In genomic region chr9:83219924-83220438, GRCh38 we compare ENCODE assay signal across 8 cellular contexts.
A peak's percentile ranks its signal among the peaks of the same experiment; 100 is the strongest.
DNase-seq lines count a peak whose midpoint lies in the region; ATAC-seq, FAIRE-seq and TF ChIP-seq lines count a peak whose summit lies in the region.

No MANE protein-coding gene starts in this region.

- peak; percentile 20 for ATAC-seq in HCT116
- no peak for ATAC-seq in activated CD8-positive, alpha-beta T cell treated with anti-CD3 and anti-CD28 coated beads, Interleukin-2, amount 10 ng/mL, durations not matched to agents 7 days and 5 days
- ATAC-seq in right cardiac atrium = peak; percentile 12 to 23
- peak in 1 of 2 donors; percentile 38 for ATAC-seq in gastrocnemius medialis

- DNase-seq in HCT116 (ENCODE audit: low read depth, low spot score) (no peak), right cardiac atrium (no peak), gastrocnemius medialis (no peak), NCI-H1930 (lab: John Stamatoyannopoulos, UW) (no peak), epidermal melanocyte (ENCODE audit: insufficient read length, low spot score) (no peak), urothelium cell line (ENCODE audit: low spot score) (no peak)
- DNase-seq in activated CD8-positive, alpha-beta T cell treated with anti-CD3 and anti-CD28 coated beads, Interleukin-2, amount 10 ng/mL, durations not matched to agents 7 days and 5 days = no peak
- no peak for DNase-seq in effector memory CD4-positive, alpha-beta T cell

- H3K9me2 ChIP-seq in HCT116 (ENCODE audit: insufficient read depth) = no peaks in the 10 kb centered on the region

- peaks cover 27% of the 10 kb centered on the region for H3K27me3 Mint-ChIP-seq in activated CD8-positive, alpha-beta T cell treated with anti-CD3 and anti-CD28 coated beads, Interleukin-2, amount 10 ng/mL, durations not matched to agents 7 days and 5 days (ENCODE audit: low read depth)

- TF ChIP-seq CTCF in HCT116 (IDR thresholded peaks at IDR 0.05 in 2 of 3, conservative IDR thresholded peaks at IDR 0.05 in 1 of 3; ENCODE audit: borderline replicate concordance in 1 of 3, insufficient read depth in 1 of 3, low read depth in 2 of 3, low read length in 2 of 3) (no peak), gastrocnemius medialis (IDR thresholded peaks at IDR 0.05 in 4 of 5, conservative IDR thresholded peaks at IDR 0.05 in 1 of 5) (peak in 1 of 5 experiments; percentile 6)

- H2AFZ ChIP-seq in HCT116 (ENCODE audit: low read depth, low read length, poor library complexity, severe bottlenecking) = peak overlapping the region; percentile 100

- no peak overlapping the region for H3K27ac ChIP-seq in HCT116 (ENCODE audit: low read depth, low read length)
- H3K27ac ChIP-seq in right cardiac atrium (ENCODE audit: low read length) = no peak overlapping the region
- peak overlapping the region; percentile 45 to 63 (median 57) for H3K27ac ChIP-seq in gastrocnemius medialis
- H3K27ac ChIP-seq in effector memory CD4-positive, alpha-beta T cell (ENCODE audit: insufficient read depth, low read length, poor library complexity, severe bottlenecking) = no peak overlapping the region

- H3K4me3 ChIP-seq in HCT116 (replicated peaks in 1 of 2; ENCODE audit: low read depth in 1 of 2, low read length in 2 of 2) = peak overlapping the region; percentile 54 to 66
- peak overlapping the region; percentile 69 for H3K4me3 ChIP-seq in right cardiac atrium (ENCODE audit: low read length)
- peak overlapping the region; percentile 61 to 62 (median 62) for H3K4me3 ChIP-seq in gastrocnemius medialis
- H3K4me3 ChIP-seq in effector memory CD4-positive, alpha-beta T cell (ENCODE audit: insufficient read depth, low read depth, low read length, poor library complexity, severe bottlenecking) = no peak overlapping the region

- in situ Hi-C loops in gastrocnemius medialis (cut with MboI; ENCODE audit: low sequenced_read_pairs in 4 of 4) = loop anchor here in 3 of 4 donors (10.0 to 25.0 kb wide), 2 partner anchors 115 to 317 kb away; partner anchors contain the start of gene FRMD3 (in 2 of the 3)

- POLR2A ChIA-PET in HCT116 (lab: Charles Lee) = no interaction called here
- POLR2A ChIA-PET in activated CD8-positive, alpha-beta T cell treated with anti-CD3 and anti-CD28 coated beads, Interleukin-2, amount 10 ng/mL, durations not matched to agents 7 days and 5 days (lab: Charles Lee) = no interaction called here

- BruUV-seq in HCT116 (replicated peaks; lab: Mats Ljungman, UMichigan) = no TSS peak

- peak overlapping the region; percentile 94 for H3K4me2 ChIP-seq in HCT116 (ENCODE audit: low read length)

- H3K4me1 ChIP-seq in HCT116 (ENCODE audit: control insufficient read depth in 1 of 2, insufficient read depth in 2 of 2, low read length in 2 of 2) = peaks cover 3 to 18% of the 10 kb centered on the region in 2 experiments; a peak in 2 of 4 replicates
- H3K4me1 ChIP-seq in right cardiac atrium (ENCODE audit: control insufficient read depth, insufficient read depth, low read length) = no peaks in the 10 kb centered on the region
- peaks cover 5 to 11% of the 10 kb centered on the region in 2 donors for H3K4me1 ChIP-seq in gastrocnemius medialis
- H3K4me1 ChIP-seq in effector memory CD4-positive, alpha-beta T cell (ENCODE audit: control insufficient read depth, insufficient read depth, low read length, poor library complexity, severe bottlenecking) = no peaks in the 10 kb centered on the region

- no peaks in the 10 kb centered on the region for H3K36me3 Mint-ChIP-seq in activated CD8-positive, alpha-beta T cell treated with anti-CD3 and anti-CD28 coated beads, Interleukin-2, amount 10 ng/mL, durations not matched to agents 7 days and 5 days (ENCODE audit: low read depth)

- RAD21 ChIA-PET in HCT116 (lab: Charles Lee; ENCODE audit: low non-redundant PET in 1 of 2, low total read pairs in 2 of 2, uncharacterized antibody in 2 of 2, unreplicated experiment in 2 of 2) = interaction anchor here in 1 of 2 experiments (0.7 to 0.9 kb wide), 2 partner anchors 11 to 324 kb away, joined by 3 to 4 read pairs; no protein-coding TSS in a partner anchor

- H3K27ac Mint-ChIP-seq in activated CD8-positive, alpha-beta T cell treated with anti-CD3 and anti-CD28 coated beads, Interleukin-2, amount 10 ng/mL, durations not matched to agents 7 days and 5 days = no peak overlapping the region

- FAIRE-seq in urothelium cell line (lab: Jason Lieb, UNC) = no peak

- H3K9me3 Mint-ChIP-seq in activated CD8-positive, alpha-beta T cell treated with anti-CD3 and anti-CD28 coated beads, Interleukin-2, amount 10 ng/mL, durations not matched to agents 7 days and 5 days (ENCODE audit: insufficient read depth) = no peaks in the 10 kb centered on the region

- peak overlapping the region; percentile 72 for H3K4me3 Mint-ChIP-seq in activated CD8-positive, alpha-beta T cell treated with anti-CD3 and anti-CD28 coated beads, Interleukin-2, amount 10 ng/mL, durations not matched to agents 7 days and 5 days

- no peaks in the 10 kb centered on the region for H3K36me3 ChIP-seq in HCT116 (ENCODE audit: control insufficient read depth in 1 of 2, insufficient read depth in 2 of 2, low read length in 2 of 2)
- H3K36me3 ChIP-seq in gastrocnemius medialis = no peaks in the 10 kb centered on the region
- no peaks in the 10 kb centered on the region for H3K36me3 ChIP-seq in effector memory CD4-positive, alpha-beta T cell (ENCODE audit: control insufficient read depth, insufficient read depth, low read length)

- intact Hi-C loops in HCT116 (cut with micrococcal nuclease) = loop anchor here (2.0 to 5.0 kb wide), 2 partner anchors 322 to 377 kb away; no protein-coding TSS in a partner anchor
- intact Hi-C loops in right cardiac atrium (cut with DNase I) = loop anchor here (5.0 to 10.0 kb wide), 7 partner anchors 95 to 375 kb away; partner anchors contain the start of gene FRMD3 (in 1 of the 4)
- intact Hi-C loops in gastrocnemius medialis (cut with DNase I; ENCODE audit: low total_unique reads) = loop anchor here (5.0 kb wide), 2 partner anchors 112 to 322 kb away; no protein-coding TSS in a partner anchor

- TF ChIP-seq POLR2A in HCT116 (IDR thresholded peaks at IDR 0.05; ENCODE audit: borderline replicate concordance, extremely low read depth, insufficient read depth, insufficient read length) = no peak
- no peak for TF ChIP-seq POLR2A in gastrocnemius medialis (IDR thresholded peaks at IDR 0.05)

- H4K20me1 ChIP-seq in HCT116 (ENCODE audit: insufficient read depth) = no peaks in the 10 kb centered on the region

- H3K79me2 ChIP-seq in HCT116 (ENCODE audit: insufficient read depth, low read length) = no peaks in the 10 kb centered on the region

- H3K4me1 Mint-ChIP-seq in activated CD8-positive, alpha-beta T cell treated with anti-CD3 and anti-CD28 coated beads, Interleukin-2, amount 10 ng/mL, durations not matched to agents 7 days and 5 days (ENCODE audit: low read depth) = peaks cover 3% of the 10 kb centered on the region

- H3K9ac ChIP-seq in HCT116 (ENCODE audit: low read length) = peak overlapping the region; percentile 40; the same call in 1 of the 2 replicates

- CTCF ChIA-PET in HCT116 (lab: Charles Lee) = interaction anchor here (1.0 to 3.5 kb wide), 9 partner anchors 11 to 430 kb away, joined by 3 to 30 read pairs (median 5); no protein-coding TSS in a partner anchor
- CTCF ChIA-PET in activated CD8-positive, alpha-beta T cell treated with anti-CD3 and anti-CD28 coated beads, Interleukin-2, amount 10 ng/mL, durations not matched to agents 7 days and 5 days (lab: Charles Lee) = interaction anchor here (1.2 to 1.7 kb wide), 4 partner anchors 11 to 376 kb away, joined by 4 to 7 read pairs (median 5); no protein-coding TSS in a partner anchor

- H3K9me3 ChIP-seq in HCT116 (ENCODE audit: control insufficient read depth in 1 of 2, insufficient read depth in 1 of 2, low read depth in 1 of 2, low read length in 2 of 2) (no peaks in the 10 kb centered on the region), right cardiac atrium (ENCODE audit: control insufficient read depth, low read length) (no peaks in the 10 kb centered on the region), gastrocnemius medialis (no peaks in the 10 kb centered on the region)
- no peaks in the 10 kb centered on the region for H3K9me3 ChIP-seq in effector memory CD4-positive, alpha-beta T cell (ENCODE audit: control insufficient read depth, low read length)

- peaks cover 9% of the 10 kb centered on the region; the same call in 1 of the 2 replicates for H3K27me3 ChIP-seq in HCT116 (ENCODE audit: insufficient read depth, low read length)
- no peaks in the 10 kb centered on the region for H3K27me3 ChIP-seq in right cardiac atrium (ENCODE audit: control insufficient read depth, insufficient read depth)
- no peaks in the 10 kb centered on the region for H3K27me3 ChIP-seq in gastrocnemius medialis
- H3K27me3 ChIP-seq in effector memory CD4-positive, alpha-beta T cell (replicated peaks; ENCODE audit: control insufficient read depth, insufficient read depth, low read length, poor library complexity, severe bottlenecking) = peaks cover 6% of the 10 kb centered on the region

- TF ChIP-seq RAD21 in HCT116 (IDR thresholded peaks at IDR 0.05; ENCODE audit: low read depth) = no peak

- whole genome bisulfite sequencing in right cardiac atrium = 51% methylated on average over 12 of the region's 12 CpGs

TF ChIP-seq in HCT116, 20 proteins besides CTCF, POLR2A, EP300 and RAD21:
- no peak for TF ChIP-seq TCF7L2 (IDR thresholded peaks at IDR 0.05; ENCODE audit: borderline replicate concordance, extremely low read depth, insufficient read depth, insufficient read length)
- no peak for TF ChIP-seq POLR2AphosphoS5 (IDR thresholded peaks at IDR 0.05; ENCODE audit: low read depth, low read length)
- no peak for TF ChIP-seq CBX3 (IDR thresholded peaks at IDR 0.05; ENCODE audit: low read depth)
- no peak for TF ChIP-seq SRF (IDR thresholded peaks at IDR 0.05; ENCODE audit: low read depth)

Comparison
In these comparisons a context has a peak if more than half of its experiments do, and no peak if none do; other contexts are left out.
1. H3K27ac ChIP-seq: peak in gastrocnemius medialis (4 of 4); none in HCT116 (single experiment), right cardiac atrium (single experiment) and effector memory CD4-positive, alpha-beta T cell (single experiment).